Comparison of ENCODE assay signal across 1 cellular context in the genomic region with DNA sequence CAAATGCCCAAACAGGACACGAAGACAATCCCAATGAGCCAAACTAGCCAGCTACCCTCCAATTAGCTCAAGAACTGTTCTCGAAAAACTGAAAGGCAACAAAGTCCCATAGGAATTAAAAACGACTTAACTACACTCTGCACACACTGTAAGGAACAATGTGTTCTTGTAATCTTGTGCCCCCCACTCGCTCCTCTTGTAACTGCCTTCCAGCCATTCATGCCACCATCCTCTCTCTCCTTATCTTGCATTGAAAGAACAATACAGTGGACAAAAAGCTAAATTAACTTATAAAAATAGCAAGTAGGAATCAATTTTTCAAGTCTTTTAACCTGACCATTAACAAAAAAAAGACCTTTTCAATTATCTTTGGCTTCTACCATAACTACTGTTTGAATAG.
TF ChIP-seq lines count a peak whose summit lies in the region.

No MANE protein-coding gene starts in this region.

TF ChIP-seq in IMR-90, 13 proteins besides CTCF, POLR2A, EP300 and RAD21 (continued from another document):
- TF ChIP-seq NFE2L2 (IDR thresholded peaks at IDR 0.05; ENCODE audit: low read depth, low read length) (no peak), CHD1 (IDR thresholded peaks at IDR 0.05; ENCODE audit: low read depth, low read length) (no peak), RFX5 (IDR thresholded peaks at IDR 0.05; ENCODE audit: low read depth, low read length) (no peak), CEBPB (IDR thresholded peaks at IDR 0.05; ENCODE audit: low read depth, low read length) (no peak), FOS (IDR thresholded peaks at IDR 0.05; ENCODE audit: low read depth, low read length) (no peak), MXI1 (IDR thresholded peaks at IDR 0.05; ENCODE audit: borderline replicate concordance, low read depth, low read length) (no peak), SMC3 (IDR thresholded peaks at IDR 0.05; ENCODE audit: low read depth, low read length) (no peak)
- TF ChIP-seq, protein P1, sequence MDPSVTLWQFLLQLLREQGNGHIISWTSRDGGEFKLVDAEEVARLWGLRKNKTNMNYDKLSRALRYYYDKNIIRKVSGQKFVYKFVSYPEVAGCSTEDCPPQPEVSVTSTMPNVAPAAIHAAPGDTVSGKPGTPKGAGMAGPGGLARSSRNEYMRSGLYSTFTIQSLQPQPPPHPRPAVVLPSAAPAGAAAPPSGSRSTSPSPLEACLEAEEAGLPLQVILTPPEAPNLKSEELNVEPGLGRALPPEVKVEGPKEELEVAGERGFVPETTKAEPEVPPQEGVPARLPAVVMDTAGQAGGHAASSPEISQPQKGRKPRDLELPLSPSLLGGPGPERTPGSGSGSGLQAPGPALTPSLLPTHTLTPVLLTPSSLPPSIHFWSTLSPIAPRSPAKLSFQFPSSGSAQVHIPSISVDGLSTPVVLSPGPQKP (IDR thresholded peaks at IDR 0.05; ENCODE audit: borderline replicate concordance, low read depth, low read length) = no peak
